In genomic region chr6:122610690-122611455, GRCh38 we compare ENCODE assay signal across 8 cellular contexts. TPM values are rescaled to one million over a fixed set of nuclear protein-coding genes. Genes with fewer than 3 reads are reported as not detected.
A peak's percentile ranks its signal among the peaks of the same experiment; 100 is the strongest.
DNase-seq lines count a peak whose midpoint lies in the region; ATAC-seq and TF ChIP-seq lines count a peak whose summit lies in the region.

No MANE protein-coding gene starts in this region.

- H3K9me3 Mint-ChIP-seq in CD4-positive, CD25-positive, alpha-beta regulatory T cell, result peaks cover 0 to 7% (median 3%) of the 10 kb centered on the region in 7 donors

- peak overlapping the region in 3 of 4 donors; percentile 43 to 73 (median 69) for H3K4me3 Mint-ChIP-seq in CD4-positive, CD25-positive, alpha-beta regulatory T cell

- peak overlapping the region; percentile 98 for H3K4me2 ChIP-seq in OCI-LY3 (ENCODE audit: low read length)

- no peak overlapping the region for H2AFZ ChIP-seq in OCI-LY3 (ENCODE audit: low read depth, low read length)

- H3K9me3 ChIP-seq in CD4-positive, CD25-positive, alpha-beta regulatory T cell (ENCODE audit: control insufficient read depth in 2 of 2, low read length in 2 of 2), result peaks cover 0 to 1% of the 10 kb centered on the region in 2 experiments
- H3K9me3 ChIP-seq in OCI-LY3 (ENCODE audit: insufficient read depth, low read length) (no peaks in the 10 kb centered on the region), body of pancreas (no peaks in the 10 kb centered on the region), skeletal muscle tissue (ENCODE audit: control insufficient read depth in 3 of 3, low read length in 3 of 3) (no peaks in the 10 kb centered on the region)

- no peaks in the 10 kb centered on the region for H4K20me1 ChIP-seq in OCI-LY3 (ENCODE audit: insufficient read depth, low read length)

- no peaks in the 10 kb centered on the region for H3K36me3 ChIP-seq in CD4-positive, CD25-positive, alpha-beta regulatory T cell (ENCODE audit: control insufficient read depth, insufficient read depth, low read length)
- no peaks in the 10 kb centered on the region for H3K36me3 ChIP-seq in OCI-LY3 (replicated peaks; ENCODE audit: low read depth, low read length)
- H3K36me3 ChIP-seq in body of pancreas (replicated peaks in 1 of 2; ENCODE audit: insufficient read depth in 1 of 2, low read depth in 2 of 2), result no peaks in the 10 kb centered on the region
- H3K36me3 ChIP-seq in skeletal muscle tissue (ENCODE audit: control insufficient read depth in 3 of 3, insufficient read depth in 3 of 3, low read length in 3 of 3), result no peaks in the 10 kb centered on the region

- peaks cover 0 to 20% (median 11%) of the 10 kb centered on the region in 4 donors for H3K4me1 Mint-ChIP-seq in CD4-positive, CD25-positive, alpha-beta regulatory T cell

- ATAC-seq in CD4-positive, CD25-positive, alpha-beta regulatory T cell (ENCODE audit: low read depth in 2 of 2), result no peak
- ATAC-seq in GM18909 (IDR thresholded peaks at IDR 0.05; ENCODE audit: poor library complexity, unreplicated experiment) (peak; percentile 39), HG03139 (IDR thresholded peaks at IDR 0.05; ENCODE audit: unreplicated experiment) (peak; percentile 37), body of pancreas (peak; percentile 74)

- peaks cover 15% of the 10 kb centered on the region for H3K4me1 ChIP-seq in CD4-positive, CD25-positive, alpha-beta regulatory T cell (ENCODE audit: control insufficient read depth, insufficient read depth, low read length, poor library complexity, severe bottlenecking)
- peaks cover 4% of the 10 kb centered on the region for H3K4me1 ChIP-seq in OCI-LY3 (ENCODE audit: low read length)
- peaks cover 14% of the 10 kb centered on the region for H3K4me1 ChIP-seq in body of pancreas
- peaks cover 10 to 16% (median 15%) of the 10 kb centered on the region in 3 donors for H3K4me1 ChIP-seq in skeletal muscle tissue (ENCODE audit: control insufficient read depth in 3 of 3, insufficient read depth in 3 of 3, low read length in 3 of 3)

- H3K27me3 ChIP-seq in CD4-positive, CD25-positive, alpha-beta regulatory T cell (ENCODE audit: control insufficient read depth, insufficient read depth, low read length), result peaks cover 24% of the 10 kb centered on the region
- H3K27me3 ChIP-seq in OCI-LY3 (ENCODE audit: low read depth, low read length), result peaks cover 4% of the 10 kb centered on the region; the same call in 1 of the 2 replicates
- no peaks in the 10 kb centered on the region for H3K27me3 ChIP-seq in body of pancreas
- H3K27me3 ChIP-seq in skeletal muscle tissue (ENCODE audit: control insufficient read depth in 3 of 3, insufficient read depth in 3 of 3, low read length in 3 of 3), result peaks cover 0 to 9% (median 3%) of the 10 kb centered on the region in 3 donors

- no peaks in the 10 kb centered on the region for H3K79me2 ChIP-seq in OCI-LY3 (ENCODE audit: low read length)

- peak in 1 of 3 donors; percentile 39 for TF ChIP-seq POLR2A in body of pancreas (IDR thresholded peaks at IDR 0.05)

- no peak overlapping the region for H3K27ac ChIP-seq in CD4-positive, CD25-positive, alpha-beta regulatory T cell (ENCODE audit: insufficient read depth, low read length, poor library complexity, severe bottlenecking)
- H3K27ac ChIP-seq in OCI-LY3 (ENCODE audit: low read length) (no peak overlapping the region), body of pancreas (peak overlapping the region; percentile 13 to 84 (median 72)), skeletal muscle tissue (ENCODE audit: low read depth, low read length) (no peak overlapping the region)

- H3K9ac ChIP-seq in OCI-LY3 (ENCODE audit: low read length), result peak overlapping the region; percentile 3; the same call in 1 of the 2 replicates
- H3K9ac ChIP-seq in skeletal muscle tissue (ENCODE audit: low read depth in 1 of 3, low read length in 3 of 3), result peak overlapping the region; percentile 66 to 79 (median 72)

- no peaks in the 10 kb centered on the region for H3K36me3 Mint-ChIP-seq in CD4-positive, CD25-positive, alpha-beta regulatory T cell

- 0% methylated on average over 16 to 42 of the region's 42 CpGs for WGBS in body of pancreas, 2 donors

- TF ChIP-seq CTCF in OCI-LY3 (IDR thresholded peaks at IDR 0.05; ENCODE audit: low read depth, low read length) (no peak), body of pancreas (IDR thresholded peaks at IDR 0.05) (peak in 3 of 7 experiments; percentile 34 to 49 (median 37))

- peaks cover 50% of the 10 kb centered on the region for H3K27me3 Mint-ChIP-seq in CD4-positive, CD25-positive, alpha-beta regulatory T cell

- H3K27ac Mint-ChIP-seq in CD4-positive, CD25-positive, alpha-beta regulatory T cell, result no peak overlapping the region

- intact Hi-C loops in body of pancreas (cut with DNase I), result no loop called here

- peak in 1 of 3 donors; percentile 13 for DNase-seq in CD4-positive, CD25-positive, alpha-beta regulatory T cell
- DNase-seq in body of pancreas, result peak; percentile 69 to 87 (median 76)
- peak; percentile 37 for DNase-seq in iPS-NIHi11 (ENCODE audit: low spot score)
- DNase-seq in OCI-M2 (lab: John Stamatoyannopoulos, UW; ENCODE audit: unreplicated experiment), result no peak

- H3K4me3 ChIP-seq in CD4-positive, CD25-positive, alpha-beta regulatory T cell (ENCODE audit: low read depth, low read length), result peak overlapping the region; percentile 43
- H3K4me3 ChIP-seq in OCI-LY3 (ENCODE audit: low read length), result peak overlapping the region; percentile 82
- H3K4me3 ChIP-seq in body of pancreas, result peak overlapping the region; percentile 37 to 67
- peak overlapping the region; percentile 72 to 87 (median 87) for H3K4me3 ChIP-seq in skeletal muscle tissue (ENCODE audit: low read length in 3 of 3)

RNA-seq across cellular contexts. Expression of gene PKIB, which starts 0.7 kb away (rescaled TPM):
- 0.62 TPM for total RNA-seq in CD4-positive, CD25-positive, alpha-beta regulatory T cell
- under 1 TPM in 3 of 4 donors, not detected in 1; 0.32 to 0.95 (median 0.72) TPM for polyA plus RNA-seq in CD4-positive, CD25-positive, alpha-beta regulatory T cell
- 10 to 100 TPM in 1 of 2 donors, not detected in 1; 13.0 TPM for total RNA-seq in body of pancreas
- not detected for total RNA-seq in skeletal muscle tissue

Comparison
In these comparisons a context has a peak if more than half of its experiments do, and no peak if none do; other contexts are left out.
1. ATAC-seq: peak in GM18909 (single experiment), HG03139 (single experiment) and body of pancreas (single experiment); none in CD4-positive, CD25-positive, alpha-beta regulatory T cell (0 of 2).
2. H3K27ac ChIP-seq: peak in body of pancreas (4 of 4); none in CD4-positive, CD25-positive, alpha-beta regulatory T cell (single experiment), OCI-LY3 (single experiment) and skeletal muscle tissue (single experiment).
3. Peak in every context shown above with its lines, with median percentiles within 50 percentile points of each other: H3K4me3 ChIP-seq.